21 cellular contexts compared by ENCODE assay signal in the genomic region with DNA sequence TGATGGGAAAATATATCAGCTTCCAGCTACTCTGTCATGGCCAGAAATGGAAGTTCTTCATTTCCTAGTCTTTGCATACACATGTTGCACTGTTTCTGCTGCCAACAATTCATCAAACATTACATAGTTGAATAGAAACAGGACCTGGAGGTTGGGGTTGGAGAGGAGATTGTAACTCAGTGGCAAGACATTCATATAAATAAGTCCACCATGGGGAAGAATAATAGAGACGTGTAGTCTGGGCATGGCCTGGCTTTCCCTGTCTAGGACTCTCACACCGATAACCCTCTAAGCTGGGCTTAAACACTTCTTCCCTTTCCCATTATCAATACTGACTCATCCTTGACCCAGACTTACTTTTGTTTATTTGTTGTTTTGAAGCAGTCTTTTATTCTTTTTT.
A peak's percentile ranks its signal among the peaks of the same experiment; 100 is the strongest.
DNase-seq lines count a peak whose midpoint lies in the region; ATAC-seq, FAIRE-seq and TF ChIP-seq lines count a peak whose summit lies in the region.
"Had no signal": no experiment of that assay in that cellular context is flagged by ENCODE, and none has a peak within 500 bp of the region (broad histone marks: within the 10 kb centered on the region; RNA-seq: fewer than 3 reads in every experiment).

No MANE protein-coding gene starts in this region.

- no peaks in the 10 kb centered on the region for H3K9me2 ChIP-seq in PC-3 (replicated peaks; ENCODE audit: low read length)

- H3K4me3 ChIP-seq in PC-3 (ENCODE audit: low read length) (no peak overlapping the region), endothelial cell of umbilical vein (replicated peaks in 1 of 3; ENCODE audit: insufficient read depth in 1 of 3, low read depth in 1 of 3, low read length in 3 of 3) (no peak overlapping the region), SJCRH30 (no peak overlapping the region), mesenchymal stem cell (ENCODE audit: insufficient read depth in 1 of 2, low read depth in 1 of 2, low read length in 2 of 2) (no peak overlapping the region)
- H3K4me3 ChIP-seq: A549; BLaER1 treated with 17β-estradiol and CSF1 and Interleukin-3, amounts not matched to agents 10 nM and 100 nM; GM23248 had no signal

- H2BK5ac ChIP-seq in mesenchymal stem cell (ENCODE audit: low read depth, low read length, poor library complexity, severe bottlenecking): no peak overlapping the region

- CTCF ChIA-PET in PC-3 (lab: Charles Lee): no interaction called here
- CTCF ChIA-PET in endothelial cell of umbilical vein (lab: Charles Lee): interaction anchor here (0.9 to 3.0 kb wide), 5 partner anchors 19 to 189 kb away, joined by 3 to 15 read pairs (median 4); no protein-coding TSS in a partner anchor

- intact Hi-C loops in PC-3 (cut with micrococcal nuclease) (no loop called here), endothelial cell of umbilical vein (cut with micrococcal nuclease) (loop anchor here (1.0 to 5.0 kb wide), 5 partner anchors 24 to 151 kb away; no protein-coding TSS in a partner anchor)

- H3K9ac ChIP-seq in PC-3 (ENCODE audit: low read length) (no peak overlapping the region), endothelial cell of umbilical vein (replicated peaks; ENCODE audit: extremely low read depth, insufficient read depth, low read length) (peak overlapping the region; percentile 53), mesenchymal stem cell (ENCODE audit: low read length) (no peak overlapping the region)
- H3K9ac ChIP-seq: BLaER1 treated with 17β-estradiol and CSF1 and Interleukin-3, amounts not matched to agents 10 nM and 100 nM; GM23248 had no signal

- POLR2A ChIA-PET in PC-3 (lab: Charles Lee; ENCODE audit: unreplicated experiment): no interaction called here
- POLR2A ChIA-PET in endothelial cell of umbilical vein (lab: Charles Lee): no interaction called here

- no peaks in the 10 kb centered on the region for H3K79me2 ChIP-seq in PC-3 (ENCODE audit: low read length)
- H3K79me2 ChIP-seq in endothelial cell of umbilical vein (ENCODE audit: control insufficient read depth, insufficient read depth, low read length): no peaks in the 10 kb centered on the region

- H3K36me3 ChIP-seq in PC-3 (ENCODE audit: low read depth, low read length) (no peaks in the 10 kb centered on the region), endothelial cell of umbilical vein (ENCODE audit: control insufficient read depth in 2 of 2, extremely low read depth in 1 of 2, insufficient read depth in 2 of 2, low read length in 2 of 2) (no peaks in the 10 kb centered on the region), SJCRH30 (no peaks in the 10 kb centered on the region), mesenchymal stem cell (ENCODE audit: control insufficient read depth in 1 of 2, insufficient read depth in 2 of 2, low read depth in 1 of 2, low read length in 2 of 2) (no peaks in the 10 kb centered on the region)
- H3K36me3 ChIP-seq: BE2C; BLaER1 treated with 17β-estradiol and CSF1 and Interleukin-3, amounts not matched to agents 10 nM and 100 nM had no signal

- no peak for FAIRE-seq in endothelial cell of umbilical vein (lab: Jason Lieb, UNC)
- FAIRE-seq: A549, GM12892, H1 had no signal

- no peak overlapping the region for H2BK12ac ChIP-seq in mesenchymal stem cell (ENCODE audit: low read length in 2 of 2)

- H3K9me3 ChIP-seq in PC-3 (ENCODE audit: low read length) (peaks cover 9% of the 10 kb centered on the region; the same call in 1 of the 2 replicates), endothelial cell of umbilical vein (replicated peaks; ENCODE audit: control insufficient read depth, insufficient read depth, low read length) (peaks cover 2% of the 10 kb centered on the region), SJCRH30 (replicated peaks) (no peaks in the 10 kb centered on the region), mesenchymal stem cell (ENCODE audit: control insufficient read depth, low read length) (peaks cover 17% of the 10 kb centered on the region)

- DNase-seq in M059J (ENCODE audit: low read depth) (peak; percentile 22), PC-3 (no peak), endothelial cell of umbilical vein (ENCODE audit: low read depth, low spot score) (peak; percentile 80), GM10266 (ENCODE audit: extremely low spot score) (no peak), SJCRH30 (no peak), mesenchymal stem cell (no peak)
- DNase-seq: 8988T; ACHN; AML-193; BE2C; CD4-positive, alpha-beta T cell; CD8-positive, alpha-beta memory T cell; DMS53; GF-D8; GM23248; H7; HCEC 1CT had no signal

- H3K9me1 ChIP-seq in endothelial cell of umbilical vein (replicated peaks; ENCODE audit: control insufficient read depth, extremely low read depth, insufficient read depth, low read length): no peaks in the 10 kb centered on the region

- no peak overlapping the region for H3K14ac ChIP-seq in mesenchymal stem cell (ENCODE audit: low read length in 2 of 2)

- H3F3A ChIP-seq in PC-3 (ENCODE audit: low read length, unreplicated experiment): no peaks in the 10 kb centered on the region

- H2BK15ac ChIP-seq in mesenchymal stem cell (ENCODE audit: low read depth, poor library complexity, severe bottlenecking): no peak overlapping the region

- no peaks in the 10 kb centered on the region for H3K79me1 ChIP-seq in mesenchymal stem cell (replicated peaks; ENCODE audit: low read length, poor library complexity, severe bottlenecking)

- no peak overlapping the region for H3K23ac ChIP-seq in mesenchymal stem cell (ENCODE audit: low read length in 2 of 2)

- dilution Hi-C loops in endothelial cell of umbilical vein (cut with MboI; ENCODE audit: extremely low pct_ligation_motif_present, low sequenced_read_pairs): no loop called here

- no peak overlapping the region for H3K4ac ChIP-seq in mesenchymal stem cell (ENCODE audit: low read depth in 1 of 2, low read length in 2 of 2)

- no peak for TF ChIP-seq POLR2A in endothelial cell of umbilical vein (IDR thresholded peaks at IDR 0.05; ENCODE audit: low read depth, low read length)

- H3K18ac ChIP-seq in mesenchymal stem cell (ENCODE audit: low read depth in 1 of 2, low read length in 2 of 2): no peak overlapping the region

- no peak overlapping the region for H2AK5ac ChIP-seq in mesenchymal stem cell (ENCODE audit: low read length, severe bottlenecking)

- no peak overlapping the region for H2AFZ ChIP-seq in PC-3 (ENCODE audit: low read length)
- no peak overlapping the region for H2AFZ ChIP-seq in endothelial cell of umbilical vein (ENCODE audit: low read depth, low read length)
- no peak overlapping the region for H2AFZ ChIP-seq in mesenchymal stem cell (ENCODE audit: low read depth, low read length)
- H2AFZ ChIP-seq: GM23248 had no signal

- TF ChIP-seq CTCF in PC-3 (conservative IDR thresholded peaks at IDR 0.05; ENCODE audit: low read depth, low read length): no peak
- TF ChIP-seq CTCF in endothelial cell of umbilical vein (IDR thresholded peaks at IDR 0.05; ENCODE audit: extremely low read depth in 1 of 2, insufficient read depth in 1 of 2, low read depth in 1 of 2, low read length in 2 of 2): no peak
- no peak for TF ChIP-seq CTCF in GM10266 (IDR thresholded peaks at IDR 0.05; ENCODE audit: control insufficient read depth, insufficient read depth, low read depth, missing control alignments)

- H3K4me2 ChIP-seq in PC-3 (ENCODE audit: low read length): no peak overlapping the region
- peak overlapping the region; percentile 40 for H3K4me2 ChIP-seq in endothelial cell of umbilical vein (ENCODE audit: insufficient read depth, low read length)
- H3K4me2 ChIP-seq in mesenchymal stem cell (ENCODE audit: low read length, poor library complexity, severe bottlenecking): no peak overlapping the region
- H3K4me2 ChIP-seq: A549; BLaER1 treated with 17β-estradiol and CSF1 and Interleukin-3, amounts not matched to agents 10 nM and 100 nM had no signal

- 71% methylated on average over 2 of the region's 2 CpGs for WGBS in mesenchymal stem cell

- H3K27me3 ChIP-seq in PC-3 (ENCODE audit: low read length) (no peaks in the 10 kb centered on the region), endothelial cell of umbilical vein (ENCODE audit: control insufficient read depth in 2 of 2, insufficient read depth in 2 of 2, low read length in 2 of 2) (no peaks in the 10 kb centered on the region), SJCRH30 (no peaks in the 10 kb centered on the region), mesenchymal stem cell (ENCODE audit: control insufficient read depth in 1 of 2, insufficient read depth in 1 of 2, low read length in 2 of 2) (no peaks in the 10 kb centered on the region)
- H3K27me3 ChIP-seq: BE2C; BLaER1 treated with 17β-estradiol and CSF1 and Interleukin-3, amounts not matched to agents 10 nM and 100 nM had no signal

- peaks cover 24% of the 10 kb centered on the region for H3K4me1 ChIP-seq in PC-3 (ENCODE audit: insufficient read depth, low read length)
- peaks cover 44% of the 10 kb centered on the region for H3K4me1 ChIP-seq in endothelial cell of umbilical vein (ENCODE audit: control insufficient read depth, extremely low read depth, insufficient read depth, low read length)
- no peaks in the 10 kb centered on the region for H3K4me1 ChIP-seq in SJCRH30
- H3K4me1 ChIP-seq in mesenchymal stem cell (ENCODE audit: control insufficient read depth, insufficient read depth, low read depth, low read length): no peaks in the 10 kb centered on the region
- H3K4me1 ChIP-seq: A549; BE2C; BLaER1 treated with 17β-estradiol and CSF1 and Interleukin-3, amounts not matched to agents 10 nM and 100 nM had no signal

- H4K20me1 ChIP-seq in PC-3 (ENCODE audit: low read length) (no peaks in the 10 kb centered on the region), endothelial cell of umbilical vein (replicated peaks; ENCODE audit: control insufficient read depth, extremely low read depth, insufficient read depth, low read length) (no peaks in the 10 kb centered on the region)
- H4K20me1 ChIP-seq: BLaER1 treated with 17β-estradiol and CSF1 and Interleukin-3, amounts not matched to agents 10 nM and 100 nM had no signal

- H4K8ac ChIP-seq in mesenchymal stem cell (ENCODE audit: low read length): no peak overlapping the region

- peak; percentile 22 for ATAC-seq in PC-3
- ATAC-seq: A549 had no signal

- BruUV-seq in PC-3 (replicated peaks; lab: Mats Ljungman, UMichigan) (no TSS peak), endothelial cell of umbilical vein (replicated peaks; lab: Mats Ljungman, UMichigan) (TSS peak; percentile 89)

- H3K27ac ChIP-seq in PC-3 (ENCODE audit: low read length) (no peak overlapping the region), endothelial cell of umbilical vein (ENCODE audit: insufficient read depth, low read depth, low read length) (peak overlapping the region; percentile 92), SJCRH30 (no peak overlapping the region), mesenchymal stem cell (ENCODE audit: low read length, poor library complexity, severe bottlenecking) (no peak overlapping the region)
- H3K27ac ChIP-seq: A549; BLaER1 treated with 17β-estradiol and CSF1 and Interleukin-3, amounts not matched to agents 10 nM and 100 nM; GM23248 had no signal

- H2BK120ac ChIP-seq in mesenchymal stem cell (ENCODE audit: low read depth, low read length): no peak overlapping the region

- H4K91ac ChIP-seq in mesenchymal stem cell (ENCODE audit: low read length): no peak overlapping the region

TF ChIP-seq in endothelial cell of umbilical vein, 7 proteins besides CTCF, POLR2A, EP300 and RAD21 (continues in another document):
- TF ChIP-seq, protein P1, sequence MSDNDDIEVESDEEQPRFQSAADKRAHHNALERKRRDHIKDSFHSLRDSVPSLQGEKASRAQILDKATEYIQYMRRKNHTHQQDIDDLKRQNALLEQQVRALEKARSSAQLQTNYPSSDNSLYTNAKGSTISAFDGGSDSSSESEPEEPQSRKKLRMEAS (IDR thresholded peaks at IDR 0.05; ENCODE audit: insufficient read depth, insufficient read length): no peak

Comparison
In these comparisons a context has a peak if more than half of its experiments do, and no peak if none do; other contexts are left out.
1. DNase-seq: peak in M059J (single experiment) and endothelial cell of umbilical vein (single experiment); none in PC-3 (single experiment), GM10266 (single experiment), SJCRH30 (0 of 2) and mesenchymal stem cell (single experiment).